ENCODE assay signal across 30 cellular contexts in genomic region chr14:38137005-38137404, GRCh38.
A peak's percentile ranks its signal among the peaks of the same experiment; 100 is the strongest.
DNase-seq lines count a peak whose midpoint lies in the region; ATAC-seq and TF ChIP-seq lines count a peak whose summit lies in the region.
"Had no signal": no experiment of that assay in that cellular context is flagged by ENCODE, and none has a peak within 500 bp of the region (broad histone marks: within the 10 kb centered on the region; RNA-seq: fewer than 3 reads in every experiment).

No MANE protein-coding gene starts in this region.

- H3K4me3 ChIP-seq in choroid plexus epithelial cell (ENCODE audit: low read depth, low read length) (no peak overlapping the region), skeletal muscle cell (ENCODE audit: low read depth, low read length) (no peak overlapping the region), aorta (ENCODE audit: low read length in 2 of 2) (no peak overlapping the region)
- H3K4me3 ChIP-seq: coronary artery, gastroesophageal sphincter, lung, skin epidermis had no signal

- no peak for TF ChIP-seq CTCF in choroid plexus epithelial cell (conservative IDR thresholded peaks at IDR 0.05; ENCODE audit: low read depth, low read length)

- intact Hi-C loops in aorta (cut with DNase I) (no loop called here), posterior vena cava (cut with DNase I) (no loop called here)

- WGBS in aorta, 2 donors: 89 to 91% methylated on average over 1 of the region's 1 CpG

- H3K36me3 ChIP-seq in aorta (ENCODE audit: control insufficient read depth in 1 of 2, insufficient read depth in 2 of 2, low read length in 1 of 2): no peaks in the 10 kb centered on the region
- H3K36me3 ChIP-seq: gastroesophageal sphincter, WERI-Rb-1 had no signal

- DNase-seq in GM03348 (ENCODE audit: low spot score) (peak; percentile 18), NCI-H446 (lab: John Stamatoyannopoulos, UW) (peak; percentile 18 to 72), choroid plexus epithelial cell (ENCODE audit: low read depth) (peak; percentile 54), skeletal muscle cell (ENCODE audit: low read depth) (peak; percentile 37), aorta (no peak), C1 segment of cervical spinal cord (lab: John Stamatoyannopoulos, UW) (no peak), NCI-H1092 treated with DMSO at 0.1 percent for 48 hours (lab: John Stamatoyannopoulos, UW) (no peak), posterior vena cava (ENCODE audit: low spot score) (no peak)
- DNase-seq: activated CD4-positive, alpha-beta T cell treated with anti-CD3 and anti-CD28 coated beads for 4 hours; activated CD8-positive, alpha-beta T cell treated with anti-CD3 and anti-CD28 coated beads, Interleukin-2, amount 10 ng/mL, durations not matched to agents 7 days and 5 days; activated naive CD4-positive, alpha-beta T cell treated with anti-CD3 and anti-CD28 coated beads, Interleukin-2, amount 10 ng/mL, durations not matched to agents 7 days and 5 days; amniotic stem cell; Caco-2; effector memory CD4-positive, alpha-beta T cell; GF-D8; GOT3; NCI-H1105 treated with DMSO at 0.1 percent for 48 hours; NCI-H1930; NCI-H524 treated with DMSO at 0.1 percent for 48 hours; nephron progenitor cell; SIG-M5; stimulated activated naive B cell treated with anti-CD40 and anti-IgM and Interleukin-4, amounts not matched to agents 10 μg/mL and 1 μg/mL and 100 μg/mL, for 72 hours; substantia nigra; trophoblast cell; WERI-Rb-1 had no signal

- H3K4me1 ChIP-seq in aorta (ENCODE audit: control insufficient read depth in 1 of 2, insufficient read depth in 2 of 2, low read length in 2 of 2): no peaks in the 10 kb centered on the region
- H3K4me1 ChIP-seq: Caco-2, gastroesophageal sphincter had no signal

- H3K9me3 ChIP-seq in aorta (ENCODE audit: control insufficient read depth, low read length): no peaks in the 10 kb centered on the region
- H3K9me3 ChIP-seq: Caco-2, gastroesophageal sphincter had no signal

- no peak overlapping the region for H3K27ac ChIP-seq in aorta (ENCODE audit: low read depth in 1 of 2, low read length in 2 of 2)
- H3K27ac ChIP-seq: C4-2B, coronary artery, gastroesophageal sphincter, skin epidermis, WERI-Rb-1 had no signal

- ATAC-seq in aorta (ENCODE audit: low FRiP score): no peak
- ATAC-seq: activated CD8-positive, alpha-beta T cell treated with anti-CD3 and anti-CD28 coated beads, Interleukin-2, amount 10 ng/mL, durations not matched to agents 7 days and 5 days; gastroesophageal sphincter; stimulated activated naive B cell treated with anti-CD40 and anti-IgM and Interleukin-4, amounts not matched to agents 10 μg/mL and 1 μg/mL and 100 μg/mL, for 72 hours had no signal

- H3K27me3 ChIP-seq in aorta (ENCODE audit: control insufficient read depth in 1 of 2, insufficient read depth in 2 of 2, low read length in 1 of 2): peaks cover 0 to 1% of the 10 kb centered on the region in 2 donors
- H3K27me3 ChIP-seq: gastroesophageal sphincter had no signal

Comparison
In these comparisons a context has a peak if more than half of its experiments do, and no peak if none do; other contexts are left out.
1. DNase-seq: peak in GM03348 (single experiment), NCI-H446 (2 of 2), choroid plexus epithelial cell (single experiment) and skeletal muscle cell (single experiment); none in aorta (0 of 2), C1 segment of cervical spinal cord (0 of 14), NCI-H1092 treated with DMSO at 0.1 percent for 48 hours (single experiment) and posterior vena cava (single experiment).